24 cellular contexts compared by ENCODE assay signal in genomic region chr10:44775402-44775741, GRCh38.
"Had no signal": no experiment of that assay in that cellular context is flagged by ENCODE, and none has a peak within 500 bp of the region (broad histone marks: within the 10 kb centered on the region; RNA-seq: fewer than 3 reads in every experiment).

No MANE protein-coding gene starts in this region.

- H3K27me3 ChIP-seq: esophagus squamous epithelium had no signal

- H3K27ac ChIP-seq: esophagus squamous epithelium had no signal

- ATAC-seq: activated CD4-positive, alpha-beta T cell treated with anti-CD3 and anti-CD28 coated beads for 36 hours; activated T-cell treated with anti-CD3 and anti-CD28 coated beads, Interleukin-2, amount 50 U/mL, for 72 hours; effector memory CD8-positive, alpha-beta T cell had no signal

- H3K27ac Mint-ChIP-seq: activated CD4-positive, alpha-beta memory T cell treated with anti-CD3 and anti-CD28 coated beads, Interleukin-2, amount 10 ng/mL, durations not matched to agents 7 days and 5 days; activated CD4-positive, alpha-beta T cell treated with anti-CD3 and anti-CD28 coated beads for 36 hours; activated CD4-positive, alpha-beta T cell treated with anti-CD3 and anti-CD28 coated beads, Interleukin-2, amount 10 ng/mL, durations not matched to agents 7 days and 5 days; activated naive CD8-positive, alpha-beta T cell; activated T-cell treated with anti-CD3 and anti-CD28 coated beads, Interleukin-2, amount 50 U/mL, for 24 hours; activated T-cell treated with anti-CD3 and anti-CD28 coated beads, Interleukin-2, amount 50 U/mL, for 72 hours; effector memory CD8-positive, alpha-beta T cell had no signal

- H3K27me3 Mint-ChIP-seq: activated CD4-positive, alpha-beta T cell treated with anti-CD3 and anti-CD28 coated beads, Interleukin-2, amount 10 ng/mL, durations not matched to agents 7 days and 5 days had no signal

- H3K36me3 Mint-ChIP-seq: activated naive CD8-positive, alpha-beta T cell had no signal

- H3K9me3 Mint-ChIP-seq: activated CD4-positive, alpha-beta memory T cell treated with anti-CD3 and anti-CD28 coated beads, Interleukin-2, amount 10 ng/mL, durations not matched to agents 7 days and 5 days; activated CD4-positive, alpha-beta T cell treated with anti-CD3 and anti-CD28 coated beads, Interleukin-2, amount 10 ng/mL, durations not matched to agents 7 days and 5 days; activated T-cell treated with anti-CD3 and anti-CD28 coated beads, Interleukin-2, amount 50 U/mL, for 24 hours; activated T-cell treated with anti-CD3 and anti-CD28 coated beads, Interleukin-2, amount 50 U/mL, for 72 hours; effector memory CD8-positive, alpha-beta T cell had no signal

- H3K4me1 Mint-ChIP-seq: activated CD4-positive, alpha-beta memory T cell treated with anti-CD3 and anti-CD28 coated beads, Interleukin-2, amount 10 ng/mL, durations not matched to agents 7 days and 5 days; activated CD4-positive, alpha-beta T cell treated with anti-CD3 and anti-CD28 coated beads for 36 hours; activated CD4-positive, alpha-beta T cell treated with anti-CD3 and anti-CD28 coated beads, Interleukin-2, amount 10 ng/mL, durations not matched to agents 7 days and 5 days had no signal

- DNase-seq: activated CD4-positive, alpha-beta memory T cell treated with anti-CD3 and anti-CD28 coated beads, Interleukin-2, amount 10 ng/mL, durations not matched to agents 7 days and 5 days; activated CD4-positive, alpha-beta T cell treated with anti-CD3 and anti-CD28 coated beads for 36 hours; activated CD4-positive, alpha-beta T cell treated with anti-CD3 and anti-CD28 coated beads, Interleukin-2, amount 10 ng/mL, durations not matched to agents 7 days and 5 days; activated CD4-positive, alpha-beta T cell treated with anti-CD3 and anti-CD28 coated beads, Interleukin-2, amount 50 U/mL, for 4 hours; activated CD4-positive, CD25-positive, alpha-beta regulatory T cell; activated CD4-positive, CD25-positive, alpha-beta regulatory T cell treated with anti-CD3 and anti-CD28 coated beads, Interleukin-2, amount 50 U/mL, for 72 hours; activated CD8-positive, alpha-beta memory T cell treated with anti-CD3 and anti-CD28 coated beads, Interleukin-2, amount 50 U/mL, for 48 hours; activated gamma-delta T cell; activated naive CD4-positive, alpha-beta T cell treated with anti-CD3 and anti-CD28 coated beads, Interleukin-2, amount 50 U/mL, for 16 hours; activated naive CD4-positive, alpha-beta T cell treated with Interleukin-2 at 50 U/mL for 16 hours; activated T-cell treated with anti-CD3 and anti-CD28 coated beads for 4 hours; activated T-cell treated with anti-CD3 and anti-CD28 coated beads, Interleukin-2, amount 50 U/mL, for 24 hours; activated T-cell treated with anti-CD3 and anti-CD28 coated beads, Interleukin-2, amount 50 U/mL, for 72 hours; amniotic stem cell; anterior cingulate cortex; caudate nucleus; cortex of kidney; dermis blood vessel endothelial cell; effector CD4-positive, alpha-beta T cell; effector memory CD8-positive, alpha-beta T cell; erythroblast; esophagus squamous epithelium; T-helper 2 cell had no signal

- H3K9me3 ChIP-seq: esophagus squamous epithelium had no signal

- H3K4me3 Mint-ChIP-seq: activated CD4-positive, alpha-beta memory T cell treated with anti-CD3 and anti-CD28 coated beads, Interleukin-2, amount 10 ng/mL, durations not matched to agents 7 days and 5 days; activated CD4-positive, alpha-beta T cell treated with anti-CD3 and anti-CD28 coated beads for 36 hours; activated CD4-positive, alpha-beta T cell treated with anti-CD3 and anti-CD28 coated beads, Interleukin-2, amount 10 ng/mL, durations not matched to agents 7 days and 5 days; activated naive CD8-positive, alpha-beta T cell; activated T-cell treated with anti-CD3 and anti-CD28 coated beads, Interleukin-2, amount 50 U/mL, for 24 hours; activated T-cell treated with anti-CD3 and anti-CD28 coated beads, Interleukin-2, amount 50 U/mL, for 72 hours; effector memory CD8-positive, alpha-beta T cell had no signal

- H3K4me1 ChIP-seq: esophagus squamous epithelium had no signal

- H3K4me3 ChIP-seq: esophagus squamous epithelium had no signal

- H3K36me3 ChIP-seq: esophagus squamous epithelium had no signal
